In genomic region chr4:170875868-170876267, GRCh38 we compare ENCODE assay signal across 1 cellular context.
TF ChIP-seq lines count a peak whose summit lies in the region.

No MANE protein-coding gene starts in this region.

TF ChIP-seq in H1, 55 proteins besides CTCF, POLR2A, EP300 and RAD21:
- TF ChIP-seq TCF12 (IDR thresholded peaks at IDR 0.05; ENCODE audit: low read depth, low read length) (no peak), CBX5 (IDR thresholded peaks at IDR 0.05; ENCODE audit: low read depth, low read length) (no peak), PHF8 (conservative IDR thresholded peaks at IDR 0.05; ENCODE audit: low read depth, low read length) (no peak), HDAC2 (IDR thresholded peaks at IDR 0.05; ENCODE audit: borderline replicate concordance in 1 of 2, low read depth in 2 of 2, low read length in 2 of 2) (no peak), JUND (IDR thresholded peaks at IDR 0.05; ENCODE audit: low read length) (no peak), CHD7 (IDR thresholded peaks at IDR 0.05; ENCODE audit: insufficient replicate concordance, low read length) (no peak), SP4 (IDR thresholded peaks at IDR 0.05; ENCODE audit: low read length) (no peak), GABPA (IDR thresholded peaks at IDR 0.05; ENCODE audit: borderline replicate concordance, insufficient read depth, low read length) (no peak), KDM5A (IDR thresholded peaks at IDR 0.05; ENCODE audit: low read length) (no peak), CEBPB (IDR thresholded peaks at IDR 0.05; ENCODE audit: low read depth, low read length) (no peak), SP2 (IDR thresholded peaks at IDR 0.05; ENCODE audit: low read length) (no peak), CTBP2 (IDR thresholded peaks at IDR 0.05; ENCODE audit: borderline replicate concordance, insufficient read depth, insufficient read length, low read length) (no peak), HDAC6 (IDR thresholded peaks at IDR 0.05; ENCODE audit: low read depth, low read length) (no peak), BACH1 (IDR thresholded peaks at IDR 0.05; ENCODE audit: low read length) (no peak), ZNF274 (IDR thresholded peaks at IDR 0.05; ENCODE audit: borderline replicate concordance, extremely low read depth, low read length) (no peak), KDM1A (IDR thresholded peaks at IDR 0.05; ENCODE audit: borderline replicate concordance, low read length) (no peak)
